28 cellular contexts compared by ENCODE assay signal in genomic region chr9:124458441-124458840, GRCh38. TPM values are rescaled to one million over a fixed set of nuclear protein-coding genes. Genes with fewer than 3 reads are reported as not detected.
"Had no signal": no experiment of that assay in that cellular context is flagged by ENCODE, and none has a peak within 500 bp of the region (broad histone marks: within the 10 kb centered on the region; RNA-seq: fewer than 3 reads in every experiment).

No MANE protein-coding gene starts in this region.

- DNase-seq: Kasumi-1, MV-4-11, NCI-H1048, NCI-H1105, NCI-H1417, NCI-H1436 treated with DMSO at 0.1 percent for 48 hours, NCI-H1694 treated with DMSO at 0.1 percent for 48 hours, NCI-H1930, NCI-H2081, NCI-H2107, NCI-H2227 treated with DMSO at 0.1 percent for 48 hours, NCI-H524, NCI-H526 treated with DMSO at 0.1 percent for 48 hours, NCI-H748 treated with DMSO at 0.1 percent for 48 hours, Right ventricle myocardium superior, RPMI8226, SIG-M5, SW 1271 had no signal

- H3K9ac ChIP-seq: KMS-11 had no signal

- H3K4me3 ChIP-seq: K562, SJSA1, SK-N-MC had no signal

- H3K36me3 ChIP-seq: SJSA1 had no signal

- H3K4me2 ChIP-seq: KMS-11 had no signal

- H3K27ac ChIP-seq: HL-60, KMS-11, SJSA1, SK-N-MC had no signal

- H3K4me1 ChIP-seq: SJSA1 had no signal

- FAIRE-seq: HTR-8/SVneo, K562, RCC 7860 had no signal

RNA-seq across cellular contexts. Expression of gene ADGRD2, which starts 8.2 kb away (rescaled TPM):
- total RNA-seq: K562, M059J, NCI-H460, Right ventricle myocardium superior, SJSA1 had no signal
- polyA plus RNA-seq: IgD-negative memory B cell, K562 had no signal

RNA-seq across cellular contexts. Expression of gene NR5A1, which starts 48.8 kb away (rescaled TPM):
- total RNA-seq: NCI-H460, Right ventricle myocardium superior, SJSA1 had no signal
- polyA plus RNA-seq: IgD-negative memory B cell had no signal
